ENCODE assay signal across 24 cellular contexts in the genomic region with DNA sequence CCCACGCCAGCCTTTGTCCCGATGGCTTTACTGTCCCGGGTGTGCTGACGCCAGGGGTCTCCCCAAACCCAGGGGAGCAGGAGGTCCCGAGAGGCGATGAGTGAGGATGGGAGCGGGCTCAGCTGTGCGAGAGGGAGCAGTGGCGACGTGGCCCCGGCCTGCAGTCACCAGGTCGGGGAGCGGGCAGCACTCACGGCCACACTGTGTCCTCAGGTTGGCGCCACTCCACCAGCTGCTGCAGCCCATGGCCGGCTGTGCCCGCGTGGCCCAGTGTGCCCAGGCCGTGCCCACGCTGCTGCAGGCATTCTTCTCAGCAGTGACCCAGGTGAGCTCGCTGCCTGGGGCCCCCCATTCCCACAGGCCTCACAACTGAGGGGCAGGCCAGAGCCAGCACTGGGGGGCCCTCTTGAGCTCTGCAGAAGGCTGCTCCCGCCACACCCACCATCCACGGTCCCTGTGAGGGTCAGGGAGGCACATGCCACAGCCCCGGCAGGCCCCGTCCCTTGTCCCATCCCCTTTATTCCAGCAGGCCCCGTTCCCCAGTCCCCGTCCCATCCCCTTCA.
"Had no signal": no experiment of that assay in that cellular context is flagged by ENCODE, and none has a peak within 500 bp of the region (broad histone marks: within the 10 kb centered on the region; RNA-seq: fewer than 3 reads in every experiment).

No MANE protein-coding gene starts in this region.

- H3K4me3 ChIP-seq: adrenal gland had no signal

- H3K9me3 ChIP-seq: adrenal gland had no signal

- DNase-seq: activated CD4-positive, alpha-beta T cell treated with anti-CD3 and anti-CD28 coated beads for 48 hours; activated CD4-positive, alpha-beta T cell treated with anti-CD3 and anti-CD28 coated beads, Interleukin-2, amount 50 U/mL, for 4 hours; activated CD4-positive, CD25-positive, alpha-beta regulatory T cell treated with anti-CD3 and anti-CD28 coated beads, Interleukin-2, amount 50 U/mL, for 72 hours; activated CD8-positive, alpha-beta memory T cell treated with anti-CD3 and anti-CD28 coated beads, Interleukin-2, amount 50 U/mL, for 48 hours; activated CD8-positive, alpha-beta T cell treated with anti-CD3 and anti-CD28 coated beads, Interleukin-2, amount 10 ng/mL, durations not matched to agents 7 days and 5 days; activated naive CD4-positive, alpha-beta T cell treated with anti-CD3 and anti-CD28 coated beads, Interleukin-2, amount 50 U/mL, for 16 hours; activated T-cell treated with anti-CD3 and anti-CD28 coated beads, Interleukin-2, amount 50 U/mL, for 1 hour; anterior cingulate cortex; caudate nucleus; NCI-H1105 treated with DMSO at 0.1 percent for 48 hours; NCI-H1436 treated with DMSO at 0.1 percent for 48 hours; NCI-H187; NCI-H2081; NCI-H510A treated with DMSO at 0.1 percent for 48 hours; NCI-H69; NK-92 treated with Interleukin-12 subunit alpha and Interleukin-12 subunit beta, amount 100 ng/mL, for 24 hours; OCI-M1; RPMI8226; SIG-M5; T-helper 17 cell; T-helper 9 cell had no signal

- ATAC-seq: activated CD8-positive, alpha-beta T cell treated with anti-CD3 and anti-CD28 coated beads, Interleukin-2, amount 10 ng/mL, durations not matched to agents 7 days and 5 days; Panc1; T-helper 17 cell; WTC11 had no signal

- H3K27me3 ChIP-seq: adrenal gland had no signal

- H3K27ac ChIP-seq: adrenal gland had no signal
